In the genomic region with DNA sequence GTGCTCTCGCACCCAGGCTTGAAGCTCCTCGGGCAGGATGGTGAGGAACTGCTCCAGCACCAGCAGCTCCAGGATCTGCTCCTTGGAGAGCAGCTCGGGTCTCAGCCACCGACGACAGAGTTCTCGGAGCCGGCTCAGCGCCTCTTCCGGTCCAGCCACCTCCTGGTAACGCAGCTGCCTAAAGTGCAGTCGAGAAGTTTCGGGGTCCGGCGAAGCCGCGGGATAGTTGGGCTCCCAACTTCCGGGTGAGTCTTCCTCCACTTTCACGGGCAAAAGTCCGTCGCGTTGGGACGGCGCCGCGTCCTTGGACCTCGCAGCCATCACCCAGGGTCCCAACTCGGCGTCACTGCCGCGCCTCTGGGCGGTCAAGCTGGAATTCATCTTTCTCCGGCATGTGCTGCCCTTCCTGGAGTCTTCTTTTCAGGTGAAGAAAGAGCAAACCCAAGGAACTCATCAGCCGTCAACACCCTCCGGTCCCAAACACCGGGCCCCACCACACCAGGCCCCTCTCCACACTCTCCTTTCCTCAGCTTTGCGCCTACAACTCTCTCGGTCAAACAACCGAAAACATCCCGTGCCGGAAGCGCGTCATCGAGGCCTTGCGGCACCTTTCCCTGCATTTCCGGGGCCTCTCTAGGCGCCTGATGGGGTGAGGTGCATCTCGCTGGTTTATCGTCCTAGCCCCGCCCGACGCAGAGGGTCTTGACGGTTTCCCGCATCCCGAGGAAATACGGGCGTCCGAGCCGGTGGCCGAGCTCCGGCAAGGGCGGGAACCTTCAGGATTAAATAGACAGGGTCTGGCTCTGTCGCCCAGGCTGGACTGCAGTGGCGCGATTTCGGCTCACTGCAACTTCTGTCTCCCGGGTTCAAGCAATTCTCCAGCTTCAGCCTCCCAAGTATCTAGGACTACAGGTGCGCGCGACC, we compare ENCODE assay signal across 1 cellular context.
TF ChIP-seq lines count a peak whose summit lies in the region.

ZNF394 (minus strand) TSS at position 569 of the 924 bp plus-strand sequence; CDS start at position 381, 188 bp downstream.

TF ChIP-seq in HepG2, 621 proteins besides CTCF, POLR2A, EP300 and RAD21 (continued from another document and continues in another):
- TF ChIP-seq E2F5 (CRISPR knock-in tag; conservative IDR thresholded peaks at IDR 0.05) = no peak
- TF ChIP-seq ZBTB39 (CRISPR knock-in tag; IDR thresholded peaks at IDR 0.05) = no peak
- no peak for TF ChIP-seq ZNF644 (CRISPR knock-in tag; IDR thresholded peaks at IDR 0.05; ENCODE audit: low read depth)
- no peak for TF ChIP-seq SMARCC2 (IDR thresholded peaks at IDR 0.05)
- TF ChIP-seq, protein P1, sequence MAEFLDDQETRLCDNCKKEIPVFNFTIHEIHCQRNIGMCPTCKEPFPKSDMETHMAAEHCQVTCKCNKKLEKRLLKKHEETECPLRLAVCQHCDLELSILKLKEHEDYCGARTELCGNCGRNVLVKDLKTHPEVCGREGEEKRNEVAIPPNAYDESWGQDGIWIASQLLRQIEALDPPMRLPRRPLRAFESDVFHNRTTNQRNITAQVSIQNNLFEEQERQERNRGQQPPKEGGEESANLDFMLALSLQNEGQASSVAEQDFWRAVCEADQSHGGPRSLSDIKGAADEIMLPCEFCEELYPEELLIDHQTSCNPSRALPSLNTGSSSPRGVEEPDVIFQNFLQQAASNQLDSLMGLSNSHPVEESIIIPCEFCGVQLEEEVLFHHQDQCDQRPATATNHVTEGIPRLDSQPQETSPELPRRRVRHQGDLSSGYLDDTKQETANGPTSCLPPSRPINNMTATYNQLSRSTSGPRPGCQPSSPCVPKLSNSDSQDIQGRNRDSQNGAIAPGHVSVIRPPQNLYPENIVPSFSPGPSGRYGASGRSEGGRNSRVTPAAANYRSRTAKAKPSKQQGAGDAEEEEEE (CRISPR knock-in tag; IDR thresholded peaks at IDR 0.05; ENCODE audit: borderline replicate concordance) = peak; percentile 62; the same call in 1 of the 2 replicates
- no peak for TF ChIP-seq PBX3 (CRISPR knock-in tag; IDR thresholded peaks at IDR 0.05; ENCODE audit: borderline replicate concordance)
- peak; percentile 55 for TF ChIP-seq YY1 (IDR thresholded peaks at IDR 0.05; ENCODE audit: insufficient read depth, insufficient replicate concordance, low read depth, low read length)
- peak; percentile 98 for TF ChIP-seq ZBTB21 (CRISPR knock-in tag; IDR thresholded peaks at IDR 0.05)
- TF ChIP-seq ZNF792 (CRISPR knock-in tag; IDR thresholded peaks at IDR 0.05) = 0 out of 2 replicates have a peak, but pooled peaks have one; percentile 41
- TF ChIP-seq NR3C1 (CRISPR knock-in tag; IDR thresholded peaks at IDR 0.05) = no peak
- no peak for TF ChIP-seq RFX3 (CRISPR knock-in tag; IDR thresholded peaks at IDR 0.05)
- no peak for TF ChIP-seq ZNF570 (CRISPR knock-in tag; IDR thresholded peaks at IDR 0.05; ENCODE audit: borderline replicate concordance)
- TF ChIP-seq AKAP8 (CRISPR knock-in tag; IDR thresholded peaks at IDR 0.05) = no peak
- peak; percentile 97 for TF ChIP-seq ATF1 (CRISPR knock-in tag; IDR thresholded peaks at IDR 0.05)
- peak; percentile 84; the same call in 1 of the 2 replicates for TF ChIP-seq ZNF33B (CRISPR knock-in tag; IDR thresholded peaks at IDR 0.05)
- TF ChIP-seq NFIB (CRISPR knock-in tag; IDR thresholded peaks at IDR 0.05; ENCODE audit: borderline replicate concordance) = no peak
- no peak for TF ChIP-seq MLLT10 (CRISPR knock-in tag; IDR thresholded peaks at IDR 0.05)
- TF ChIP-seq PRMT3 (CRISPR knock-in tag; IDR thresholded peaks at IDR 0.05; ENCODE audit: borderline replicate concordance, low read depth) = no peak; the same call in 1 of the 2 replicates
- 0 out of 2 replicates have a peak, but pooled peaks have one; percentile 9 for TF ChIP-seq SP5 (CRISPR knock-in tag; IDR thresholded peaks at IDR 0.05; ENCODE audit: borderline replicate concordance, low read depth)
- peak; percentile 96 for TF ChIP-seq GABPA (IDR thresholded peaks at IDR 0.05; ENCODE audit: low read depth, low read length)
- TF ChIP-seq GABPA (CRISPR knock-in tag; IDR thresholded peaks at IDR 0.05; ENCODE audit: low read depth) = peak; percentile 99
- TF ChIP-seq, protein P2, sequence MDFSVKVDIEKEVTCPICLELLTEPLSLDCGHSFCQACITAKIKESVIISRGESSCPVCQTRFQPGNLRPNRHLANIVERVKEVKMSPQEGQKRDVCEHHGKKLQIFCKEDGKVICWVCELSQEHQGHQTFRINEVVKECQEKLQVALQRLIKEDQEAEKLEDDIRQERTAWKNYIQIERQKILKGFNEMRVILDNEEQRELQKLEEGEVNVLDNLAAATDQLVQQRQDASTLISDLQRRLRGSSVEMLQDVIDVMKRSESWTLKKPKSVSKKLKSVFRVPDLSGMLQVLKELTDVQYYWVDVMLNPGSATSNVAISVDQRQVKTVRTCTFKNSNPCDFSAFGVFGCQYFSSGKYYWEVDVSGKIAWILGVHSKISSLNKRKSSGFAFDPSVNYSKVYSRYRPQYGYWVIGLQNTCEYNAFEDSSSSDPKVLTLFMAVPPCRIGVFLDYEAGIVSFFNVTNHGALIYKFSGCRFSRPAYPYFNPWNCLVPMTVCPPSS (IDR thresholded peaks at IDR 0.05) = no peak
- peak; percentile 76; the same call in 1 of the 2 replicates for TF ChIP-seq ZMYM4 (CRISPR knock-in tag; IDR thresholded peaks at IDR 0.05)
- 0 out of 2 replicates have a peak, but pooled peaks have one; percentile 34 for TF ChIP-seq FIP1L1 (IDR thresholded peaks at IDR 0.05; ENCODE audit: borderline replicate concordance, insufficient read depth, low read depth, low read length)
- no peak; the same call in none of the 2 replicates for TF ChIP-seq ZNF546 (CRISPR knock-in tag; conservative IDR thresholded peaks at IDR 0.05)
- TF ChIP-seq MAFK (conservative IDR thresholded peaks at IDR 0.05 in 1 of 2, IDR thresholded peaks at IDR 0.05 in 1 of 2; ENCODE audit: low read length in 2 of 2) = no peak
- TF ChIP-seq STAT5B (CRISPR knock-in tag; IDR thresholded peaks at IDR 0.05) = no peak
- no peak for TF ChIP-seq XRCC5 (optimal IDR thresholded peaks at IDR 0.05; ENCODE audit: low read length)
- peak; percentile 70; the same call in 1 of the 2 replicates for TF ChIP-seq ZNF331 (CRISPR knock-in tag; IDR thresholded peaks at IDR 0.05)
- TF ChIP-seq ZNF773 (CRISPR knock-in tag; IDR thresholded peaks at IDR 0.05; ENCODE audit: borderline replicate concordance) = no peak
- TF ChIP-seq, protein P3, sequence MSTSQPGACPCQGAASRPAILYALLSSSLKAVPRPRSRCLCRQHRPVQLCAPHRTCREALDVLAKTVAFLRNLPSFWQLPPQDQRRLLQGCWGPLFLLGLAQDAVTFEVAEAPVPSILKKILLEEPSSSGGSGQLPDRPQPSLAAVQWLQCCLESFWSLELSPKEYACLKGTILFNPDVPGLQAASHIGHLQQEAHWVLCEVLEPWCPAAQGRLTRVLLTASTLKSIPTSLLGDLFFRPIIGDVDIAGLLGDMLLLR (CRISPR knock-in tag; IDR thresholded peaks at IDR 0.05) = peak; percentile 66
- TF ChIP-seq MED13 (CRISPR knock-in tag; IDR thresholded peaks at IDR 0.05) = no peak
- no peak for TF ChIP-seq ZBTB1 (CRISPR knock-in tag; IDR thresholded peaks at IDR 0.05; ENCODE audit: borderline replicate concordance)
- TF ChIP-seq SRSF4 (IDR thresholded peaks at IDR 0.05; ENCODE audit: low read depth, low read length, poor library complexity, severe bottlenecking) = no peak
- TF ChIP-seq, protein P4, sequence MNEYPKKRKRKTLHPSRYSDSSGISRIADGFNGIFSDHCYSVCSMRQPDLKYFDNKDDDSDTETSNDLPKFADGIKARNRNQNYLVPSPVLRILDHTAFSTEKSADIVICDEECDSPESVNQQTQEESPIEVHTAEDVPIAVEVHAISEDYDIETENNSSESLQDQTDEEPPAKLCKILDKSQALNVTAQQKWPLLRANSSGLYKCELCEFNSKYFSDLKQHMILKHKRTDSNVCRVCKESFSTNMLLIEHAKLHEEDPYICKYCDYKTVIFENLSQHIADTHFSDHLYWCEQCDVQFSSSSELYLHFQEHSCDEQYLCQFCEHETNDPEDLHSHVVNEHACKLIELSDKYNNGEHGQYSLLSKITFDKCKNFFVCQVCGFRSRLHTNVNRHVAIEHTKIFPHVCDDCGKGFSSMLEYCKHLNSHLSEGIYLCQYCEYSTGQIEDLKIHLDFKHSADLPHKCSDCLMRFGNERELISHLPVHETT (CRISPR knock-in tag; conservative IDR thresholded peaks at IDR 0.05) = peak; percentile 81; the same call in 1 of the 2 replicates
- TF ChIP-seq ZNF121 (CRISPR knock-in tag; IDR thresholded peaks at IDR 0.05) = peak; percentile 51
- TF ChIP-seq NFE2L1 (CRISPR knock-in tag; IDR thresholded peaks at IDR 0.05; ENCODE audit: borderline replicate concordance) = no peak
- no peak for TF ChIP-seq ZNF484 (CRISPR knock-in tag; IDR thresholded peaks at IDR 0.05; ENCODE audit: borderline replicate concordance, low read depth)
- TF ChIP-seq ZNF18 (CRISPR knock-in tag; IDR thresholded peaks at IDR 0.05; ENCODE audit: insufficient replicate concordance) = peak; percentile 51
- TF ChIP-seq SNRNP70 (IDR thresholded peaks at IDR 0.05; ENCODE audit: low read depth, low read length) = no peak
- TF ChIP-seq ZBTB42 (CRISPR knock-in tag; IDR thresholded peaks at IDR 0.05) = no peak
- TF ChIP-seq FLYWCH1 (CRISPR knock-in tag; IDR thresholded peaks at IDR 0.05) = no peak
- TF ChIP-seq PAX8 (CRISPR knock-in tag; IDR thresholded peaks at IDR 0.05; ENCODE audit: borderline replicate concordance) = no peak
- TF ChIP-seq ZNF362 (CRISPR knock-in tag; IDR thresholded peaks at IDR 0.05; ENCODE audit: borderline replicate concordance) = no peak
- peak; percentile 95 for TF ChIP-seq KDM5A (IDR thresholded peaks at IDR 0.05; ENCODE audit: borderline replicate concordance, low read length)
- no peak; the same call in 1 of the 2 replicates for TF ChIP-seq ZNF766 (CRISPR knock-in tag; IDR thresholded peaks at IDR 0.05; ENCODE audit: borderline replicate concordance)
- 0 out of 2 replicates have a peak, but pooled peaks have one; percentile 22 for TF ChIP-seq ZNF557 (CRISPR knock-in tag; IDR thresholded peaks at IDR 0.05)
- no peak for TF ChIP-seq ZNF768 (CRISPR knock-in tag; IDR thresholded peaks at IDR 0.05)
